27 cellular contexts compared by ENCODE assay signal in the genomic region with DNA sequence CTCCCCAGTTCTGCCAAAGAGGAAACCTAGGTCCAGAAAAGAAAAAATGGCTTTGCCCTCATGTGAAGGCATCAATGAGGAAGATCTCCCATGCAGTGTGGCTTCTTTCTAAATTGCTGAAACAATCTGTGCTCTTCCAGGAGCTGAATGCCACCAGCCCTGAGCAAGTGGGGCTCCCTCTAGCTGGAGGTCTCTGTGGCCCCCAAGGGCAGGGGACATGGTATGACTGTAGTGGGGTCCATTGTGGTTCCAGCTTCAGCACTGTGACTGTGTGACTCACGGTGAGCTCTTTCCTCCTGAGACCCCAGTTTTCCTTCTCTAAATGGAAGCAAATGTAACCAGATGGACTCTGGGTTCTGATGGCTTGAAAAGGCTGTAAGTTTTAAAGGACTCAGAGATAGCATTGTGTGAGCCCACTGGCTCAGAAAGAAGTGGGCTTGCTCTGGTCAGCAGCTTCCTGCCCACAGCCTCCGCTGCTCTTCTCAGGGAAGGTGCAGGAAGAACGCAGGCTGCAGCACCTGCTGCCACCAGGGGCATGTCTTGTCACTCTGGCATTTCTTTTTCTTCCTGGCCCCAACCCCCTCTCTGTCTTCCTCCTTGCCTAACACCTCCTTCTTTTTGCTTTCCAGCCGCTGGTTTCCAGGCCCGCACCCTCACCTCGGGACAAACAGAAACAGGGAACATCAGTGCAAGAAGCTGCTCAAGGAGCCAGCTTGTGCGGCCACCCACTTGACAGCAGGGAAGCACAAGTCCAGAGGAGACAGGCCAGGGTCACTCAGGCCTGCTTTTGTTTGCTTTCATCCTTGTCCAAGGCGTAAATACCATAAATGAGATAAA. TPM values are rescaled to one million over a fixed set of nuclear protein-coding genes. Genes with fewer than 3 reads are reported as not detected.
A peak's percentile ranks its signal among the peaks of the same experiment; 100 is the strongest.
DNase-seq lines count a peak whose midpoint lies in the region; ATAC-seq and TF ChIP-seq lines count a peak whose summit lies in the region.
"Had no signal": no experiment of that assay in that cellular context is flagged by ENCODE, and none has a peak within 500 bp of the region (broad histone marks: within the 10 kb centered on the region; RNA-seq: fewer than 3 reads in every experiment).

No MANE protein-coding gene starts in this region.

- H3K36me3 Mint-ChIP-seq in WTC11: peaks cover 53% of the 10 kb centered on the region
- H3K36me3 Mint-ChIP-seq in nephron progenitor cell (ENCODE audit: low read depth): peaks cover 49% of the 10 kb centered on the region

- H3K4me3 Mint-ChIP-seq in WTC11 (no peak overlapping the region), nephron progenitor cell (no peak overlapping the region)
- H3K4me3 Mint-ChIP-seq: CD8-positive, alpha-beta T cell; IgD-negative memory B cell had no signal

- H4K20me1 ChIP-seq in BLaER1: peaks cover 4% of the 10 kb centered on the region

- H3K27me3 ChIP-seq in BLaER1 (no peaks in the 10 kb centered on the region), left lung (no peaks in the 10 kb centered on the region)

- peak overlapping the region; percentile 25 for H3K4me2 ChIP-seq in BLaER1

- 0 out of 2 replicates have a peak overlapping the region, but pooled peaks have one; percentile 15 for H3K9ac ChIP-seq in BLaER1

- H3K27ac Mint-ChIP-seq in WTC11 (no peak overlapping the region; the same call in 1 of the 2 replicates), nephron progenitor cell (peak overlapping the region; percentile 27)
- H3K27ac Mint-ChIP-seq: CD8-positive, alpha-beta T cell; IgD-negative memory B cell had no signal

- CTCF ChIA-PET in WTC11 (lab: Charles Lee): interaction anchor here (0.8 to 4.0 kb wide), 5 partner anchors 8 to 146 kb away, joined by 3 to 30 read pairs (median 3); no protein-coding TSS in a partner anchor

- H3K27ac ChIP-seq in BLaER1: peak overlapping the region; percentile 5; the same call in 1 of the 2 replicates
- H3K27ac ChIP-seq in left lung: no peak overlapping the region
- H3K27ac ChIP-seq: 22Rv1, RWPE1 had no signal

- H3K27me3 Mint-ChIP-seq in WTC11 (ENCODE audit: low read depth) (no peaks in the 10 kb centered on the region), nephron progenitor cell (ENCODE audit: low read depth, poor library complexity) (no peaks in the 10 kb centered on the region)
- H3K27me3 Mint-ChIP-seq: IgD-negative memory B cell had no signal

- intact Hi-C loops in left lung (cut with DNase I): loop anchor here in 1 of 2 donors (2.0 to 10.0 kb wide), 2 partner anchors 141 to 497 kb away; no protein-coding TSS in a partner anchor

- ATAC-seq in WTC11: 0 out of 2 replicates have a peak, but pooled peaks have one; percentile 18
- no peak for ATAC-seq in GM19452 (IDR thresholded peaks at IDR 0.05; ENCODE audit: unreplicated experiment)
- ATAC-seq in HG03520 (IDR thresholded peaks at IDR 0.05; ENCODE audit: unreplicated experiment): no peak
- ATAC-seq in left lung: no peak
- ATAC-seq: CD8-positive, alpha-beta T cell had no signal

- no peak for TF ChIP-seq CTCF in WTC11 (IDR thresholded peaks at IDR 0.05)
- TF ChIP-seq CTCF in nephron progenitor cell (IDR thresholded peaks at IDR 0.05): no peak
- no peak for TF ChIP-seq CTCF in left lung (IDR thresholded peaks at IDR 0.05)

- POLR2A ChIA-PET in WTC11 (lab: Charles Lee): no interaction called here

- peak; percentile 25 for DNase-seq in activated CD4-positive, CD25-positive, alpha-beta regulatory T cell treated with anti-CD3 and anti-CD28 coated beads, Interleukin-2, amount 50 U/mL, for 72 hours
- DNase-seq in activated CD4-positive, CD25-positive, alpha-beta regulatory T cell (lab: John Stamatoyannopoulos, UW): no peak
- DNase-seq in WTC11 (ENCODE audit: low spot score) (no peak), nephron progenitor cell (no peak), left lung (no peak)
- DNase-seq: ACHN; C1 segment of cervical spinal cord; Calu3; CD8-positive, alpha-beta T cell; EL; GF-D8; MV-4-11; NCI-H1105 treated with DMSO at 0.1 percent for 48 hours; NCI-H2029 treated with DMSO at 0.1 percent for 48 hours; NCI-H226; NCI-H524; NCI-H774; NK-92 treated with Interleukin-12 subunit alpha and Interleukin-12 subunit beta, amount 100 ng/mL, for 24 hours; SIG-M5 had no signal

- peaks cover 75% of the 10 kb centered on the region for H3K36me3 ChIP-seq in BLaER1
- H3K36me3 ChIP-seq in left lung: peaks cover 0 to 50% of the 10 kb centered on the region in 2 donors

- H3K4me1 ChIP-seq in BLaER1: peaks cover 10% of the 10 kb centered on the region
- peaks cover 0 to 14% of the 10 kb centered on the region in 2 donors for H3K4me1 ChIP-seq in left lung

- H3K9me3 ChIP-seq in BLaER1 (no peaks in the 10 kb centered on the region), left lung (no peaks in the 10 kb centered on the region)

- H3K4me3 ChIP-seq in BLaER1 (no peak overlapping the region), left lung (no peak overlapping the region)

- H3K9me3 Mint-ChIP-seq in WTC11 (peaks cover 6% of the 10 kb centered on the region; the same call in 1 of the 2 replicates), nephron progenitor cell (no peaks in the 10 kb centered on the region)
- H3K9me3 Mint-ChIP-seq: CD8-positive, alpha-beta T cell; IgD-negative memory B cell had no signal

- H3K4me1 Mint-ChIP-seq in WTC11 (peaks cover 17% of the 10 kb centered on the region), nephron progenitor cell (no peaks in the 10 kb centered on the region)

TF ChIP-seq in WTC11, 78 proteins besides CTCF, POLR2A, EP300 and RAD21 (continues in another document):
- TF ChIP-seq ZNF232 (CRISPR knock-in tag; IDR thresholded peaks at IDR 0.05) (no peak), ATF1 (CRISPR knock-in tag; IDR thresholded peaks at IDR 0.05) (no peak), PRRX2 (CRISPR knock-in tag; IDR thresholded peaks at IDR 0.05) (no peak), JUN (CRISPR knock-in tag; IDR thresholded peaks at IDR 0.05) (no peak), NR2C2 (CRISPR knock-in tag; IDR thresholded peaks at IDR 0.05) (no peak), ZNF138 (CRISPR knock-in tag; conservative IDR thresholded peaks at IDR 0.05) (no peak), TEAD4 (CRISPR knock-in tag; IDR thresholded peaks at IDR 0.05) (no peak), MXD4 (CRISPR knock-in tag; IDR thresholded peaks at IDR 0.05; ENCODE audit: borderline replicate concordance) (no peak), CREB1 (CRISPR knock-in tag; IDR thresholded peaks at IDR 0.05) (no peak), FOXK1 (CRISPR knock-in tag; IDR thresholded peaks at IDR 0.05) (no peak), ELF4 (CRISPR knock-in tag; IDR thresholded peaks at IDR 0.05; ENCODE audit: low read depth) (no peak), MYBL2 (CRISPR knock-in tag; IDR thresholded peaks at IDR 0.05) (no peak), ZNF671 (CRISPR knock-in tag; IDR thresholded peaks at IDR 0.05) (no peak)
- TF ChIP-seq, protein P1, sequence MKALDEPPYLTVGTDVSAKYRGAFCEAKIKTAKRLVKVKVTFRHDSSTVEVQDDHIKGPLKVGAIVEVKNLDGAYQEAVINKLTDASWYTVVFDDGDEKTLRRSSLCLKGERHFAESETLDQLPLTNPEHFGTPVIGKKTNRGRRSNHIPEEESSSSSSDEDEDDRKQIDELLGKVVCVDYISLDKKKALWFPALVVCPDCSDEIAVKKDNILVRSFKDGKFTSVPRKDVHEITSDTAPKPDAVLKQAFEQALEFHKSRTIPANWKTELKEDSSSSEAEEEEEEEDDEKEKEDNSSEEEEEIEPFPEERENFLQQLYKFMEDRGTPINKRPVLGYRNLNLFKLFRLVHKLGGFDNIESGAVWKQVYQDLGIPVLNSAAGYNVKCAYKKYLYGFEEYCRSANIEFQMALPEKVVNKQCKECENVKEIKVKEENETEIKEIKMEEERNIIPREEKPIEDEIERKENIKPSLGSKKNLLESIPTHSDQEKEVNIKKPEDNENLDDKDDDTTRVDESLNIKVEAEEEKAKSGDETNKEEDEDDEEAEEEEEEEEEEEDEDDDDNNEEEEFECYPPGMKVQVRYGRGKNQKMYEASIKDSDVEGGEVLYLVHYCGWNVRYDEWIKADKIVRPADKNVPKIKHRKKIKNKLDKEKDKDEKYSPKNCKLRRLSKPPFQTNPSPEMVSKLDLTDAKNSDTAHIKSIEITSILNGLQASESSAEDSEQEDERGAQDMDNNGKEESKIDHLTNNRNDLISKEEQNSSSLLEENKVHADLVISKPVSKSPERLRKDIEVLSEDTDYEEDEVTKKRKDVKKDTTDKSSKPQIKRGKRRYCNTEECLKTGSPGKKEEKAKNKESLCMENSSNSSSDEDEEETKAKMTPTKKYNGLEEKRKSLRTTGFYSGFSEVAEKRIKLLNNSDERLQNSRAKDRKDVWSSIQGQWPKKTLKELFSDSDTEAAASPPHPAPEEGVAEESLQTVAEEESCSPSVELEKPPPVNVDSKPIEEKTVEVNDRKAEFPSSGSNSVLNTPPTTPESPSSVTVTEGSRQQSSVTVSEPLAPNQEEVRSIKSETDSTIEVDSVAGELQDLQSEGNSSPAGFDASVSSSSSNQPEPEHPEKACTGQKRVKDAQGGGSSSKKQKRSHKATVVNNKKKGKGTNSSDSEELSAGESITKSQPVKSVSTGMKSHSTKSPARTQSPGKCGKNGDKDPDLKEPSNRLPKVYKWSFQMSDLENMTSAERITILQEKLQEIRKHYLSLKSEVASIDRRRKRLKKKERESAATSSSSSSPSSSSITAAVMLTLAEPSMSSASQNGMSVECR (CRISPR knock-in tag; IDR thresholded peaks at IDR 0.05; ENCODE audit: borderline replicate concordance): no peak
- TF ChIP-seq, protein P2, sequence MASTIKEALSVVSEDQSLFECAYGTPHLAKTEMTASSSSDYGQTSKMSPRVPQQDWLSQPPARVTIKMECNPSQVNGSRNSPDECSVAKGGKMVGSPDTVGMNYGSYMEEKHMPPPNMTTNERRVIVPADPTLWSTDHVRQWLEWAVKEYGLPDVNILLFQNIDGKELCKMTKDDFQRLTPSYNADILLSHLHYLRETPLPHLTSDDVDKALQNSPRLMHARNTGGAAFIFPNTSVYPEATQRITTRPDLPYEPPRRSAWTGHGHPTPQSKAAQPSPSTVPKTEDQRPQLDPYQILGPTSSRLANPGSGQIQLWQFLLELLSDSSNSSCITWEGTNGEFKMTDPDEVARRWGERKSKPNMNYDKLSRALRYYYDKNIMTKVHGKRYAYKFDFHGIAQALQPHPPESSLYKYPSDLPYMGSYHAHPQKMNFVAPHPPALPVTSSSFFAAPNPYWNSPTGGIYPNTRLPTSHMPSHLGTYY (CRISPR knock-in tag; IDR thresholded peaks at IDR 0.05): no peak
- TF ChIP-seq, protein P3, sequence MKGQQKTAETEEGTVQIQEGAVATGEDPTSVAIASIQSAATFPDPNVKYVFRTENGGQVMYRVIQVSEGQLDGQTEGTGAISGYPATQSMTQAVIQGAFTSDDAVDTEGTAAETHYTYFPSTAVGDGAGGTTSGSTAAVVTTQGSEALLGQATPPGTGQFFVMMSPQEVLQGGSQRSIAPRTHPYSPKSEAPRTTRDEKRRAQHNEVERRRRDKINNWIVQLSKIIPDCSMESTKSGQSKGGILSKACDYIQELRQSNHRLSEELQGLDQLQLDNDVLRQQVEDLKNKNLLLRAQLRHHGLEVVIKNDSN (CRISPR knock-in tag; IDR thresholded peaks at IDR 0.05): no peak

RNA-seq across cellular contexts. Expression of a gene that starts 5.8 kb away (rescaled TPM):
- total RNA-seq in WTC11 (2021) (not detected in 3 replicates), left lung (1 to 10 TPM in 1 of 2 donors, under 1 TPM in 1; 0.96 to 4.1 TPM)
- total RNA-seq: Calu3, H4, M059J had no signal

RNA-seq across cellular contexts. Expression of a gene that starts 51.1 kb away (rescaled TPM):
- total RNA-seq in WTC11 (2021) (not detected in 3 replicates), left lung (under 1 TPM in 1 of 2 donors, not detected in 1; 0.12 TPM)
- total RNA-seq: Calu3, H4, M059J had no signal

RNA-seq across cellular contexts. Expression of a gene that starts 58.2 kb away (rescaled TPM):
- total RNA-seq in WTC11 (2021): 12.1 to 13.9 TPM (median 12.8 TPM) in 3 replicates
- 10 to 100 TPM; 33.6 to 42.7 TPM for total RNA-seq in left lung
